Comparison of ENCODE assay signal across 1 cellular context in genomic region chr3:43704697-43705096, GRCh38.
TF ChIP-seq lines count a peak whose summit lies in the region.

No MANE protein-coding gene starts in this region.

TF ChIP-seq in HepG2, 621 proteins besides CTCF, POLR2A, EP300 and RAD21:
- TF ChIP-seq HINFP (CRISPR knock-in tag; IDR thresholded peaks at IDR 0.05; ENCODE audit: low read depth) (no peak), LCORL (IDR thresholded peaks at IDR 0.05) (peak; percentile 88), LCORL (CRISPR knock-in tag; IDR thresholded peaks at IDR 0.05) (no peak)
